Comparison of ENCODE assay signal across 8 cellular contexts in the genomic region with DNA sequence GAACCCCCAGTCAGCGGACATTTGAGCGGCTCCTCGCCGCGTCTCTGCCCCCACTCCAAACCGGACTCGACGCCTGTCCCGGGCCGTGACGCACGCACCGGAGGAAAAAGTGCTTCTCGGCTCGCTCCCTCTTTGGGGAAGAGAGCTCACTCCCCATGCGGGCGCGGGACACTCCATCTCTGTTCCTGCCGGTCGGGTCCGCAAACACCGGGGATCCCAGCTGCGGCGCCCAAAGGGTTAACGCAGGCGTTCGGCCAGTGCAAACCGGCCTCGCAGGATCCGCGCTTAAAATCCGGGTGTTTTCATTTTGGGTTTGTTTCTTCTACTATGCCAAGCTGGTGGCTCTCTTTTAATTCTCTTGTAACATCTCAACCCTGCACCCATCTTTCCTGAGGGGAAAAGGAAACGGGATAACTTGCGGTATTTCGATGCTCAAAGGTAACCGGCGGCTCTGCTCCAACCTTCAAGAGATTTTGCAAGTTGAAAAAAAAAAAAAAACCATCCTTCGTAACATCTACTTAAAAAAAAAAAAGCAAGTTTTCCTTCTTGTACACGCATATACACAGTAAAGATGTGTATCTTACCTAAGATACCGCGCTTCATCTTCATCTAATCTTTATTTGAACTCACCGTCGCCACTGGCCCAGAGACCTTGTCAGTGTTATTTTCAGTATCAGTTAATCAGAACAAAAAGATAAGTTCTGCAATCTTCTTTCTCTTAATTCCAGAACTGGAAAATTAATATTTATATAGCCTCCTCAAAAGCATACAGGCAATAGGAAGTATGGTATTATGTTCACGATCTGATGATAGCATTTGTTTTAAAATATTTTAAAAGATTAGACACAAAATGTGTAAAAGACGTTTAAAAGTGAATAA. TPM values are rescaled to one million over a fixed set of nuclear protein-coding genes. Genes with fewer than 3 reads are reported as not detected.
DNase-seq lines count a peak whose midpoint lies in the region; ATAC-seq and TF ChIP-seq lines count a peak whose summit lies in the region.

No MANE protein-coding gene starts in this region.

- no peaks in the 10 kb centered on the region for H3K27me3 ChIP-seq in lung (ENCODE audit: control insufficient read depth, insufficient read depth)

- H3K4me3 ChIP-seq in SK-N-MC (peak overlapping the region; percentile 81), lung (peak overlapping the region; percentile 79)

- peaks cover 18% of the 10 kb centered on the region for H3K4me1 Mint-ChIP-seq in dendritic cell treated with granulocyte-macrophage colony-stimulating factor and Interleukin-4, amounts not matched to agents 40 ng/mL and 50 ng/mL, for 4 days (ENCODE audit: low read depth)
- peaks cover 16% of the 10 kb centered on the region for H3K4me1 Mint-ChIP-seq in stimulated activated effector memory CD8-positive, alpha-beta T cell treated with anti-CD3 and anti-CD28 coated beads, Interleukin-12 subunit alpha, Interleukin-12 subunit beta, amount 100 ng/mL, for 72 hours

- peak; percentile 4 for ATAC-seq in HG02571 (IDR thresholded peaks at IDR 0.05; ENCODE audit: unreplicated experiment)
- peak; percentile 2 for ATAC-seq in lung (ENCODE audit: insufficient read depth, low FRiP score)
- ATAC-seq in stimulated activated effector memory CD8-positive, alpha-beta T cell treated with anti-CD3 and anti-CD28 coated beads, Interleukin-12 subunit alpha, Interleukin-12 subunit beta, amount 100 ng/mL, for 72 hours: no peak

- peaks cover 20% of the 10 kb centered on the region for H3K9me3 Mint-ChIP-seq in dendritic cell treated with granulocyte-macrophage colony-stimulating factor and Interleukin-4, amounts not matched to agents 40 ng/mL and 50 ng/mL, for 4 days
- H3K9me3 Mint-ChIP-seq in stimulated activated effector memory CD8-positive, alpha-beta T cell treated with anti-CD3 and anti-CD28 coated beads, Interleukin-12 subunit alpha, Interleukin-12 subunit beta, amount 100 ng/mL, for 72 hours: peaks cover 5% of the 10 kb centered on the region

- H3K27me3 Mint-ChIP-seq in dendritic cell treated with granulocyte-macrophage colony-stimulating factor and Interleukin-4, amounts not matched to agents 40 ng/mL and 50 ng/mL, for 4 days: no peaks in the 10 kb centered on the region

- H3K36me3 ChIP-seq in SK-N-MC (ENCODE audit: insufficient read depth, low read length): no peaks in the 10 kb centered on the region
- no peaks in the 10 kb centered on the region for H3K36me3 ChIP-seq in lung (ENCODE audit: control insufficient read depth in 2 of 2, insufficient read depth in 2 of 2, low read length in 2 of 2)

- intact Hi-C loops in dendritic cell treated with granulocyte-macrophage colony-stimulating factor and Interleukin-4, amounts not matched to agents 40 ng/mL and 50 ng/mL, for 4 days (cut with micrococcal nuclease): loop anchor here (1.0 kb wide), 2 partner anchors 46 to 154 kb away; no protein-coding TSS in a partner anchor

- H3K27ac ChIP-seq in SK-N-MC: no peak overlapping the region
- peak overlapping the region; percentile 99 to 100 for H3K27ac ChIP-seq in lung (ENCODE audit: low read depth in 1 of 2, low read length in 1 of 2)

- TF ChIP-seq CTCF in lung (IDR thresholded peaks at IDR 0.05; ENCODE audit: control extremely low read depth, extremely low read depth): no peak

- H3K9me3 ChIP-seq in SK-N-MC (ENCODE audit: low read depth, low read length): no peaks in the 10 kb centered on the region
- no peaks in the 10 kb centered on the region for H3K9me3 ChIP-seq in lung (ENCODE audit: control insufficient read depth in 2 of 2, insufficient read depth in 1 of 2, low read length in 1 of 2)

- H3K4me3 Mint-ChIP-seq in dendritic cell treated with granulocyte-macrophage colony-stimulating factor and Interleukin-4, amounts not matched to agents 40 ng/mL and 50 ng/mL, for 4 days: peak overlapping the region; percentile 82
- peak overlapping the region; percentile 89 for H3K4me3 Mint-ChIP-seq in stimulated activated effector memory CD8-positive, alpha-beta T cell treated with anti-CD3 and anti-CD28 coated beads, Interleukin-12 subunit alpha, Interleukin-12 subunit beta, amount 100 ng/mL, for 72 hours

- peaks cover 0 to 2% of the 10 kb centered on the region in 2 donors for H3K4me1 ChIP-seq in lung (ENCODE audit: control insufficient read depth in 2 of 2, insufficient read depth in 2 of 2, low read length in 2 of 2)

- DNase-seq in GM04504 (ENCODE audit: low read depth) (peak; percentile 38), SK-N-MC (ENCODE audit: low read depth, low spot score) (no peak), lung (ENCODE audit: low spot score) (peak; percentile 67), NCI-H446 treated with DMSO at 0.1 percent for 48 hours (lab: John Stamatoyannopoulos, UW) (no peak), mesenteric fat pad (ENCODE audit: low spot score) (no peak)
- no peak for DNase-seq in stimulated activated effector memory CD8-positive, alpha-beta T cell treated with anti-CD3 and anti-CD28 coated beads, Interleukin-12 subunit alpha, Interleukin-12 subunit beta, amount 100 ng/mL, for 72 hours (ENCODE audit: low spot score in 2 of 2)

- H3K27ac Mint-ChIP-seq in dendritic cell treated with granulocyte-macrophage colony-stimulating factor and Interleukin-4, amounts not matched to agents 40 ng/mL and 50 ng/mL, for 4 days: peak overlapping the region; percentile 100
- peak overlapping the region; percentile 93 for H3K27ac Mint-ChIP-seq in stimulated activated effector memory CD8-positive, alpha-beta T cell treated with anti-CD3 and anti-CD28 coated beads, Interleukin-12 subunit alpha, Interleukin-12 subunit beta, amount 100 ng/mL, for 72 hours

- peaks cover 68% of the 10 kb centered on the region for H3K36me3 Mint-ChIP-seq in dendritic cell treated with granulocyte-macrophage colony-stimulating factor and Interleukin-4, amounts not matched to agents 40 ng/mL and 50 ng/mL, for 4 days (ENCODE audit: low read depth)
- peaks cover 25% of the 10 kb centered on the region for H3K36me3 Mint-ChIP-seq in stimulated activated effector memory CD8-positive, alpha-beta T cell treated with anti-CD3 and anti-CD28 coated beads, Interleukin-12 subunit alpha, Interleukin-12 subunit beta, amount 100 ng/mL, for 72 hours

- 3% methylated on average over 44 to 45 of the region's 45 CpGs for WGBS in lung, 2 donors

- peak overlapping the region; percentile 55 for H3K9ac ChIP-seq in SK-N-MC (ENCODE audit: insufficient read length)

RNA-seq across cellular contexts. Expression of gene ATP2B1, which starts 1.6 kb away (rescaled TPM):
- total RNA-seq in lung (100 to 1,000 TPM in 1 of 2 donors, 10 to 100 TPM in 1; 34.1 to 120 TPM), mesenteric fat pad (36.9 TPM)
- polyA plus RNA-seq in lung: 10 to 100 TPM in 1 of 2 donors, 1 to 10 TPM in 1; 8.5 to 14.9 TPM

Comparison
In these comparisons a context has a peak if more than half of its experiments do, and no peak if none do; other contexts are left out.
1. DNase-seq: peak in GM04504 (single experiment) and lung (single experiment); none in SK-N-MC (single experiment), stimulated activated effector memory CD8-positive, alpha-beta T cell treated with anti-CD3 and anti-CD28 coated beads, Interleukin-12 subunit alpha, Interleukin-12 subunit beta, amount 100 ng/mL, for 72 hours (0 of 2), NCI-H446 treated with DMSO at 0.1 percent for 48 hours (single experiment) and mesenteric fat pad (single experiment).